In genomic region chrX:84729809-84730208, GRCh38 we compare ENCODE assay signal across 8 cellular contexts.
DNase-seq lines count a peak whose midpoint lies in the region; ATAC-seq and TF ChIP-seq lines count a peak whose summit lies in the region.

No MANE protein-coding gene starts in this region.

- no peaks in the 10 kb centered on the region for H3K27me3 ChIP-seq in MM.1S (replicated peaks; ENCODE audit: insufficient read depth, low read length)
- H3K27me3 ChIP-seq in esophagus squamous epithelium: no peaks in the 10 kb centered on the region
- H3K27me3 ChIP-seq in neural cell (ENCODE audit: insufficient read depth, low read depth, low read length): no peaks in the 10 kb centered on the region
- no peaks in the 10 kb centered on the region for H3K27me3 ChIP-seq in effector memory CD4-positive, alpha-beta T cell (replicated peaks; ENCODE audit: control insufficient read depth, insufficient read depth, low read length, poor library complexity, severe bottlenecking)

- H3K27ac ChIP-seq in MM.1S (ENCODE audit: low read length) (no peak overlapping the region), esophagus squamous epithelium (no peak overlapping the region), neural cell (ENCODE audit: low read length) (no peak overlapping the region)
- H3K27ac ChIP-seq in effector memory CD4-positive, alpha-beta T cell (ENCODE audit: insufficient read depth, low read length, poor library complexity, severe bottlenecking): no peak overlapping the region

- TF ChIP-seq POLR2A in esophagus squamous epithelium (IDR thresholded peaks at IDR 0.05): no peak

- TF ChIP-seq CTCF in AG09309 (IDR thresholded peaks at IDR 0.05; ENCODE audit: control insufficient read depth, insufficient read depth, low read depth, low read length, missing control alignments) (peak; percentile 83), MM.1S (IDR thresholded peaks at IDR 0.05; ENCODE audit: low read length) (peak; percentile 91), esophagus squamous epithelium (IDR thresholded peaks at IDR 0.05) (peak in 5 of 6 experiments; percentile 33 to 74 (median 57)), neural cell (IDR thresholded peaks at IDR 0.05; ENCODE audit: poor library complexity, severe bottlenecking) (peak; percentile 53)

- DNase-seq in AG09309 (ENCODE audit: low read depth): peak; percentile 3
- DNase-seq in MM.1S: peak; percentile 78
- DNase-seq in SK-N-DZ (ENCODE audit: low spot score): peak; percentile 42
- DNase-seq in esophagus squamous epithelium (lab: John Stamatoyannopoulos, UW): no peak
- no peak for DNase-seq in effector memory CD4-positive, alpha-beta T cell

- H3K4me1 ChIP-seq in MM.1S (ENCODE audit: low read length) (no peaks in the 10 kb centered on the region), esophagus squamous epithelium (no peaks in the 10 kb centered on the region)
- no peaks in the 10 kb centered on the region for H3K4me1 ChIP-seq in effector memory CD4-positive, alpha-beta T cell (ENCODE audit: control insufficient read depth, insufficient read depth, low read length, poor library complexity, severe bottlenecking)

- peak; percentile 44 for TF ChIP-seq RAD21 in neural cell (conservative IDR thresholded peaks at IDR 0.05)

- H3K79me2 ChIP-seq in MM.1S (ENCODE audit: low read length) (no peaks in the 10 kb centered on the region), neural cell (replicated peaks; ENCODE audit: insufficient read depth, low read length) (no peaks in the 10 kb centered on the region)

- H3K4me2 ChIP-seq in MM.1S (ENCODE audit: low read depth, low read length) (peak overlapping the region; percentile 60), neural cell (ENCODE audit: low read length) (no peak overlapping the region)

- H3K9me3 ChIP-seq in MM.1S (replicated peaks; ENCODE audit: insufficient read depth, low read length): no peaks in the 10 kb centered on the region
- H3K9me3 ChIP-seq in esophagus squamous epithelium: no peaks in the 10 kb centered on the region
- no peaks in the 10 kb centered on the region for H3K9me3 ChIP-seq in neural cell (ENCODE audit: low read length)
- no peaks in the 10 kb centered on the region for H3K9me3 ChIP-seq in effector memory CD4-positive, alpha-beta T cell (ENCODE audit: control insufficient read depth, low read length)

- H3K4me3 ChIP-seq in AG09309 (ENCODE audit: control insufficient read depth, low read depth, low read length) (no peak overlapping the region), MM.1S (ENCODE audit: low read length) (peak overlapping the region; percentile 42; the same call in 1 of the 2 replicates), esophagus squamous epithelium (no peak overlapping the region), neural cell (ENCODE audit: low read length) (no peak overlapping the region)
- no peak overlapping the region for H3K4me3 ChIP-seq in effector memory CD4-positive, alpha-beta T cell (ENCODE audit: insufficient read depth, low read depth, low read length, poor library complexity, severe bottlenecking)

- no peak for TF ChIP-seq EP300 in neural cell (conservative IDR thresholded peaks at IDR 0.05; ENCODE audit: poor library complexity, severe bottlenecking)

- H3K36me3 ChIP-seq in MM.1S (replicated peaks; ENCODE audit: insufficient read depth, low read length) (no peaks in the 10 kb centered on the region), esophagus squamous epithelium (no peaks in the 10 kb centered on the region), neural cell (ENCODE audit: insufficient read depth, low read length) (no peaks in the 10 kb centered on the region)
- no peaks in the 10 kb centered on the region for H3K36me3 ChIP-seq in effector memory CD4-positive, alpha-beta T cell (ENCODE audit: control insufficient read depth, insufficient read depth, low read length)

- intact Hi-C loops in esophagus squamous epithelium (cut with DNase I): no loop called here

- H2AFZ ChIP-seq in MM.1S (ENCODE audit: low read length): peak overlapping the region; percentile 66
- H2AFZ ChIP-seq in neural cell (ENCODE audit: low read depth, low read length): no peak overlapping the region

- no peaks in the 10 kb centered on the region for H4K20me1 ChIP-seq in MM.1S (ENCODE audit: insufficient read depth, low read length)
- H4K20me1 ChIP-seq in neural cell (ENCODE audit: insufficient read depth): no peaks in the 10 kb centered on the region

- H3K9ac ChIP-seq in MM.1S (ENCODE audit: low read length) (no peak overlapping the region), neural cell (ENCODE audit: low read length) (no peak overlapping the region)

- H3K9me2 ChIP-seq in MM.1S (replicated peaks; ENCODE audit: insufficient read depth, low read length) (no peaks in the 10 kb centered on the region), neural cell (ENCODE audit: insufficient read depth, low read length) (no peaks in the 10 kb centered on the region)

- H3F3A ChIP-seq in MM.1S (ENCODE audit: insufficient read depth, low read length) (no peaks in the 10 kb centered on the region), neural cell (ENCODE audit: insufficient read depth, low read length, poor library complexity, severe bottlenecking) (no peaks in the 10 kb centered on the region)

- ATAC-seq in GM18499 (IDR thresholded peaks at IDR 0.05; ENCODE audit: insufficient read depth, unreplicated experiment) (peak; percentile 99), HG02610 (IDR thresholded peaks at IDR 0.05; ENCODE audit: unreplicated experiment) (peak; percentile 100)

- 0 to 16% methylated on average over 4 to 5 of the region's 5 CpGs for WGBS in esophagus squamous epithelium, 2 donors

TF ChIP-seq in neural cell, 6 proteins besides CTCF, POLR2A, EP300 and RAD21:
- no peak for TF ChIP-seq EZH2 (IDR thresholded peaks at IDR 0.05; ENCODE audit: borderline replicate concordance, insufficient read depth, low read length, poor library complexity, severe bottlenecking)
- TF ChIP-seq SMC3 (conservative IDR thresholded peaks at IDR 0.05; ENCODE audit: poor library complexity): peak; percentile 36

Comparison
In these comparisons a context has a peak if more than half of its experiments do, and no peak if none do; other contexts are left out.
1. DNase-seq: peak in AG09309 (single experiment), MM.1S (single experiment) and SK-N-DZ (single experiment); none in esophagus squamous epithelium (single experiment) and effector memory CD4-positive, alpha-beta T cell (0 of 3).
2. Peak in every context shown above with its lines, with median percentiles within 50 percentile points of each other: CTCF ChIP-seq.